In the genomic region with DNA sequence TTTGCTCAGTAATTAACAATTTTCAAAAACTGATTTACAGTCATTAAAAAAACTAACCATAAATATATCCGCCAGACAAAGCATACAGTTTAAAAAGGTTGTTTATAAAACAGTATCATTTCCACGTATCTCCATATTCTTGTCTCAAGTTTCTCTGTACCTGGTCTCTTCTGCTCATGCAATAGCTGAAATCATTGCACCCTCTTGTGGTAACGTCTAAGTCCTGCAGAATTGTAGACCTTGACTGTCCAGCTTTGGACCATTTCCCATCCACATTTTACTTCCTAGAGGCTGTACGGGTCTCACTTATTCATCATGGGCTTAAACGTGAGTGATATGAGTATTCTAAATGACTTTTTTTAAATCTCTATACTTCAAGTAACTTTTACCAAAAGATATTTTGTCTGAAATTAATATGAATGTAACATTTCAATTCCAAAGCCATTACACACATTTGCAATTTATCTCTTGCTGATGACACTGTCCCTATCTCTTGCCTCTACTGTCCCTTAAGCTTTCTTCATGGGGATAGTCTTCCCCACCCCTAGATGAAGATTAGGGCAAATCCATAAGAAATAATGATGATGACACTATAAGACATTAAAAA, we compare ENCODE assay signal across 8 cellular contexts.
A peak's percentile ranks its signal among the peaks of the same experiment; 100 is the strongest.
DNase-seq lines count a peak whose midpoint lies in the region; ATAC-seq and TF ChIP-seq lines count a peak whose summit lies in the region.

No MANE protein-coding gene starts in this region.

- no peak overlapping the region for H3K27ac ChIP-seq in OCI-LY7 (ENCODE audit: low read depth, low read length, poor library complexity, severe bottlenecking)
- H3K27ac ChIP-seq in coronary artery, result no peak overlapping the region

- H2AFZ ChIP-seq in OCI-LY7 (ENCODE audit: low read length), result no peak overlapping the region

- no peaks in the 10 kb centered on the region for H3K9me3 ChIP-seq in OCI-LY7 (ENCODE audit: low read length)

- DNase-seq in COLO829 (ENCODE audit: low spot score), result peak; percentile 69
- DNase-seq in OCI-LY7 (ENCODE audit: low spot score), result peak; percentile 40
- no peak for DNase-seq in coronary artery (ENCODE audit: low spot score)
- DNase-seq in medulla oblongata (ENCODE audit: extremely low spot score), result peak; percentile 26
- DNase-seq in sciatic nerve (ENCODE audit: low spot score), result no peak

- CTCF ChIA-PET in OCI-LY7 (lab: Charles Lee; ENCODE audit: unreplicated experiment), result no interaction called here

- H3K4me3 ChIP-seq in OCI-LY7 (ENCODE audit: low read depth, low read length, poor library complexity, severe bottlenecking), result no peak overlapping the region
- H3K4me3 ChIP-seq in coronary artery, result no peak overlapping the region

- H3K9me2 ChIP-seq in OCI-LY7 (ENCODE audit: insufficient read depth, low read length), result no peaks in the 10 kb centered on the region

- H3K79me2 ChIP-seq in OCI-LY7 (ENCODE audit: insufficient read depth, low read depth, low read length), result no peaks in the 10 kb centered on the region

- no peaks in the 10 kb centered on the region for H3K36me3 ChIP-seq in OCI-LY7 (ENCODE audit: insufficient read depth, low read length)

- intact Hi-C loops in OCI-LY7 (cut with micrococcal nuclease; ENCODE audit: unreplicated experiment) (loop anchor here (2.0 to 10.0 kb wide), 3 partner anchors 305 to 481 kb away; no protein-coding TSS in a partner anchor), sciatic nerve (cut with DNase I) (no loop called here)

- POLR2A ChIA-PET in OCI-LY7 (lab: Charles Lee), result no interaction called here

- H3K4me1 ChIP-seq in OCI-LY7 (ENCODE audit: insufficient read depth, low read length, poor library complexity, severe bottlenecking), result no peaks in the 10 kb centered on the region

- ATAC-seq in GM18861 (IDR thresholded peaks at IDR 0.05; ENCODE audit: unreplicated experiment) (peak; percentile 60), HG03354 (IDR thresholded peaks at IDR 0.05; ENCODE audit: poor library complexity, severe bottlenecking, unreplicated experiment) (peak; percentile 90), GM19397 (IDR thresholded peaks at IDR 0.05; ENCODE audit: unreplicated experiment) (no peak), sciatic nerve (no peak)

- no peaks in the 10 kb centered on the region for H4K20me1 ChIP-seq in OCI-LY7 (ENCODE audit: insufficient read depth, low read length)

- no peak overlapping the region for H3K4me2 ChIP-seq in OCI-LY7 (ENCODE audit: low read length)

- no TSS peak for BruUV-seq in OCI-LY7 (replicated peaks; lab: Mats Ljungman, UMichigan)

- TF ChIP-seq CTCF in OCI-LY7 (conservative IDR thresholded peaks at IDR 0.05; ENCODE audit: low read length) (peak; percentile 81), coronary artery (IDR thresholded peaks at IDR 0.05) (peak; percentile 45)

Comparison
In these comparisons a context has a peak if more than half of its experiments do, and no peak if none do; other contexts are left out.
1. DNase-seq: peak in COLO829 (single experiment), OCI-LY7 (single experiment) and medulla oblongata (single experiment); none in coronary artery (single experiment) and sciatic nerve (single experiment).
2. ATAC-seq: peak in GM18861 (single experiment) and HG03354 (single experiment); none in GM19397 (single experiment) and sciatic nerve (single experiment).